24 cellular contexts compared by ENCODE assay signal in the genomic region with DNA sequence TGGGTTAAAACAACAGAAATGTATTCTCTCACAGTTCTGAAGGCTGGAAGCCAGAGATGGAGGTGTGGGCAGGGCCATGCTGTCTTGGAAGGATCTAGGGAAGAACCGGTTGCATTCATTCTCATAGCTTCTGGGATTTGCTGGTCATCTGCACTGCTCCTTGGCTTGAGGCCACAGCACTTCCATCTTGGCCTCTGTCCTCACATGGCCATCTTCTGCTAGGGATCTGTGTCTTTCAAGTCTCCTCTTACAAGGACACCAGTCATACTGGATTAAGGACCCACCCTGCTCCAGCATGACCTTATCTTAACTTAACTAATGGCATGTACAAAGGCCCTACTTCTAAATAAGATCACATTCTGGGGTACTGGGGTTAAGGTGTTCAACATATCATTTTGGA.
"Had no signal": no experiment of that assay in that cellular context is flagged by ENCODE, and none has a peak within 500 bp of the region (broad histone marks: within the 10 kb centered on the region; RNA-seq: fewer than 3 reads in every experiment).

No MANE protein-coding gene starts in this region.

- ATAC-seq: activated CD4-positive, alpha-beta T cell treated with anti-CD3 and anti-CD28 coated beads for 36 hours; activated naive CD4-positive, alpha-beta T cell treated with anti-CD3 and anti-CD28 coated beads, Interleukin-2, amount 50 U/mL, for 72 hours; activated T-helper 17 cell treated with anti-CD3 and anti-CD28 coated beads, Interleukin-2, amount 50 U/mL, for 72 hours; left lung; stimulated activated memory B cell treated with anti-CD40 and anti-IgM and Interleukin-4, amounts not matched to agents 10 μg/mL and 1 μg/mL and 100 μg/mL, for 72 hours had no signal

- H3K4me3 ChIP-seq: colonic mucosa, left lung, ovary, prostate gland, smooth muscle cell, stomach, transverse colon had no signal

- H3K36me3 Mint-ChIP-seq: activated naive CD4-positive, alpha-beta T cell treated with anti-CD3 and anti-CD28 coated beads, Interleukin-2, amount 50 U/mL, for 72 hours; mesothelial cell of epicardium; stimulated activated memory B cell treated with anti-CD40 and anti-IgM and Interleukin-4, amounts not matched to agents 10 μg/mL and 1 μg/mL and 100 μg/mL, for 72 hours had no signal

- H3K27ac Mint-ChIP-seq: activated B cell treated with CpG ODN at 0.5 μM for 24 hours; activated CD4-positive, alpha-beta T cell treated with anti-CD3 and anti-CD28 coated beads for 36 hours; activated naive CD4-positive, alpha-beta T cell treated with anti-CD3 and anti-CD28 coated beads, Interleukin-2, amount 50 U/mL, for 72 hours; activated T-cell treated with anti-CD3 and anti-CD28 coated beads, Interleukin-2, amount 50 U/mL, for 24 hours; activated T-helper 17 cell treated with anti-CD3 and anti-CD28 coated beads, Interleukin-2, amount 50 U/mL, for 72 hours; mesothelial cell of epicardium; stimulated activated memory B cell treated with anti-CD40 and anti-IgM and Interleukin-4, amounts not matched to agents 10 μg/mL and 1 μg/mL and 100 μg/mL, for 72 hours had no signal

- H3K27me3 Mint-ChIP-seq: activated CD4-positive, alpha-beta T cell treated with anti-CD3 and anti-CD28 coated beads for 36 hours; activated T-cell treated with anti-CD3 and anti-CD28 coated beads, Interleukin-2, amount 50 U/mL, for 24 hours had no signal

- H3K9me3 ChIP-seq: colonic mucosa, left lung, ovary, prostate gland, stomach, transverse colon had no signal

- H3K9me3 Mint-ChIP-seq: activated B cell treated with CpG ODN at 0.5 μM for 24 hours; activated naive CD4-positive, alpha-beta T cell treated with anti-CD3 and anti-CD28 coated beads, Interleukin-2, amount 50 U/mL, for 72 hours; activated T-cell treated with anti-CD3 and anti-CD28 coated beads, Interleukin-2, amount 50 U/mL, for 24 hours; activated T-helper 17 cell treated with anti-CD3 and anti-CD28 coated beads, Interleukin-2, amount 50 U/mL, for 72 hours; central memory CD8-positive, alpha-beta T cell; mesothelial cell of epicardium; stimulated activated memory B cell treated with anti-CD40 and anti-IgM and Interleukin-4, amounts not matched to agents 10 μg/mL and 1 μg/mL and 100 μg/mL, for 72 hours had no signal

- H3K4me3 Mint-ChIP-seq: activated B cell treated with CpG ODN at 0.5 μM for 24 hours; activated CD4-positive, alpha-beta T cell treated with anti-CD3 and anti-CD28 coated beads for 36 hours; activated T-cell treated with anti-CD3 and anti-CD28 coated beads, Interleukin-2, amount 50 U/mL, for 24 hours; activated T-helper 17 cell treated with anti-CD3 and anti-CD28 coated beads, Interleukin-2, amount 50 U/mL, for 72 hours; central memory CD8-positive, alpha-beta T cell; mesothelial cell of epicardium; stimulated activated memory B cell treated with anti-CD40 and anti-IgM and Interleukin-4, amounts not matched to agents 10 μg/mL and 1 μg/mL and 100 μg/mL, for 72 hours had no signal

- H3K4me1 Mint-ChIP-seq: activated B cell treated with CpG ODN at 0.5 μM for 24 hours; activated T-helper 17 cell treated with anti-CD3 and anti-CD28 coated beads, Interleukin-2, amount 50 U/mL, for 72 hours; stimulated activated memory B cell treated with anti-CD40 and anti-IgM and Interleukin-4, amounts not matched to agents 10 μg/mL and 1 μg/mL and 100 μg/mL, for 72 hours had no signal

- DNase-seq: activated B cell treated with CpG ODN at 0.5 μM for 24 hours; activated CD4-positive, alpha-beta T cell treated with anti-CD3 and anti-CD28 coated beads for 36 hours; activated CD4-positive, alpha-beta T cell treated with anti-CD3 and anti-CD28 coated beads, Interleukin-2, amount 50 U/mL, for 4 hours; activated CD8-positive, alpha-beta memory T cell treated with anti-CD3 and anti-CD28 coated beads for 24 hours; activated CD8-positive, alpha-beta memory T cell treated with anti-CD3 and anti-CD28 coated beads, Interleukin-2, amount 50 U/mL, for 4 hours; activated T-cell treated with anti-CD3 and anti-CD28 coated beads, Interleukin-2, amount 50 U/mL, for 24 hours; aorta; brain microvascular endothelial cell; colonic mucosa; left lung; mammary epithelial cell; ovary; stimulated activated CD4-positive, alpha-beta T cell treated with anti-CD3 and anti-CD28 coated beads, Interleukin-15, amount 100 ng/mL, for 24 hours; stomach; T-helper 9 cell; transverse colon had no signal

- H3K36me3 ChIP-seq: brain microvascular endothelial cell, colonic mucosa, left lung, ovary, prostate gland, stomach, transverse colon had no signal

- H3K27ac ChIP-seq: brain microvascular endothelial cell, colonic mucosa, epithelial cell of prostate, left lung, ovary, prostate gland, stomach, transverse colon had no signal

- H3K27me3 ChIP-seq: colonic mucosa, left lung, ovary, stomach, transverse colon had no signal

- H3K4me1 ChIP-seq: colonic mucosa, left lung, prostate gland, stomach, transverse colon had no signal
